In the genomic region with DNA sequence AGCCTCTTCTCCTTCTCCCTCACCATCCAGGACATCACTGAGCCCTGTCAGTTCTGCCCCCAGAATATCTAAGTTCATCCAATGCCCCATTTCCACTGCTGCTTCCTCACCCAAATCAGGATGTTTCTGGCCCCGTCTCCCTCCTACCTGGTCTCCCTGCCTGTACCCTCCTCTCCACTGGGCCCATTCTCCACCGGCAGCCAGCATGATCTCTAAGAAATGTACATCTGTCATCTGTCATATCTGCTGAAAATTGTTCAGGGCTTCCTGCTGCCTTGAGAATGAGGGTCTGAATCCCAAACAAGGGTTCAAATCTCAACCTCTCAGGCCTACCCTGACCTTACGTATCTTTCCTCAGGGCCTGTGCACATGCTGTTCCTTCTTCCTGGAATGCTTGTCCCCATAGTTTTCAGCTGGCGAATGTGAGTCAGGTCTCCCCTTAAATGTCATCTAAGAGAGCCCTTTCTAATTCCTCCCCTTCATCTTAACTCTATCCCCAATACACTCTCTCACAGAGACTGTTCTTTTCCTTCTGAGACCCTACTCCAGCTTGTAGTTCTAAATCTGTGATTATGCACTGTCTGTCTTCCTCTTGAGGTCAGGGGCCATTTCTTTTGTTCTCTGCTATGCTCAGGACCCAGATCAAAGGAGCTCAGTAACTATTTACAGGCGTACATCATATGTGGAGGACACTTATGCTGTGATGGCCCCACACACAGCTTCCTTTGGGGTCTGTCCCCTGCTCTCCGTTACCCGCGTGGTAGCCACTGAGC, we compare ENCODE assay signal across 1 cellular context.
TF ChIP-seq lines count a peak whose summit lies in the region.

No MANE protein-coding gene starts in this region.

TF ChIP-seq in H1, 55 proteins besides CTCF, POLR2A, EP300 and RAD21:
- TF ChIP-seq GABPA (IDR thresholded peaks at IDR 0.05; ENCODE audit: borderline replicate concordance, insufficient read depth, low read length) (no peak), HDAC6 (IDR thresholded peaks at IDR 0.05; ENCODE audit: low read depth, low read length) (no peak), TEAD4 (IDR thresholded peaks at IDR 0.05; ENCODE audit: low read depth, low read length) (no peak), GTF2F1 (IDR thresholded peaks at IDR 0.05; ENCODE audit: borderline replicate concordance, low read depth, low read length) (no peak), PHF8 (conservative IDR thresholded peaks at IDR 0.05; ENCODE audit: low read depth, low read length) (no peak), BACH1 (IDR thresholded peaks at IDR 0.05; ENCODE audit: low read length) (no peak), SUZ12 (IDR thresholded peaks at IDR 0.05; ENCODE audit: low read length) (no peak), SAP30 (IDR thresholded peaks at IDR 0.05; ENCODE audit: insufficient read depth, insufficient replicate concordance, low read length) (no peak), CBX5 (IDR thresholded peaks at IDR 0.05; ENCODE audit: low read depth, low read length) (no peak), SP2 (IDR thresholded peaks at IDR 0.05; ENCODE audit: low read length) (no peak), MAFK (IDR thresholded peaks at IDR 0.05; ENCODE audit: low read depth, low read length) (no peak), KDM5A (IDR thresholded peaks at IDR 0.05; ENCODE audit: low read length) (no peak), CTBP2 (IDR thresholded peaks at IDR 0.05; ENCODE audit: borderline replicate concordance, insufficient read depth, insufficient read length, low read length) (no peak), ZNF274 (IDR thresholded peaks at IDR 0.05; ENCODE audit: borderline replicate concordance, extremely low read depth, low read length) (no peak), JUN (IDR thresholded peaks at IDR 0.05; ENCODE audit: low read depth, low read length) (no peak), NANOG (IDR thresholded peaks at IDR 0.05; ENCODE audit: insufficient read depth, low read depth, low read length, poor library complexity, severe bottlenecking) (no peak), CREB1 (IDR thresholded peaks at IDR 0.05) (no peak), POU5F1 (IDR thresholded peaks at IDR 0.05; ENCODE audit: low read depth, low read length) (no peak)
- TF ChIP-seq, protein P1, sequence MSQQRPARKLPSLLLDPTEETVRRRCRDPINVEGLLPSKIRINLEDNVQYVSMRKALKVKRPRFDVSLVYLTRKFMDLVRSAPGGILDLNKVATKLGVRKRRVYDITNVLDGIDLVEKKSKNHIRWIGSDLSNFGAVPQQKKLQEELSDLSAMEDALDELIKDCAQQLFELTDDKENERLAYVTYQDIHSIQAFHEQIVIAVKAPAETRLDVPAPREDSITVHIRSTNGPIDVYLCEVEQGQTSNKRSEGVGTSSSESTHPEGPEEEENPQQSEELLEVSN (IDR thresholded peaks at IDR 0.05), result no peak
